In the genomic region with DNA sequence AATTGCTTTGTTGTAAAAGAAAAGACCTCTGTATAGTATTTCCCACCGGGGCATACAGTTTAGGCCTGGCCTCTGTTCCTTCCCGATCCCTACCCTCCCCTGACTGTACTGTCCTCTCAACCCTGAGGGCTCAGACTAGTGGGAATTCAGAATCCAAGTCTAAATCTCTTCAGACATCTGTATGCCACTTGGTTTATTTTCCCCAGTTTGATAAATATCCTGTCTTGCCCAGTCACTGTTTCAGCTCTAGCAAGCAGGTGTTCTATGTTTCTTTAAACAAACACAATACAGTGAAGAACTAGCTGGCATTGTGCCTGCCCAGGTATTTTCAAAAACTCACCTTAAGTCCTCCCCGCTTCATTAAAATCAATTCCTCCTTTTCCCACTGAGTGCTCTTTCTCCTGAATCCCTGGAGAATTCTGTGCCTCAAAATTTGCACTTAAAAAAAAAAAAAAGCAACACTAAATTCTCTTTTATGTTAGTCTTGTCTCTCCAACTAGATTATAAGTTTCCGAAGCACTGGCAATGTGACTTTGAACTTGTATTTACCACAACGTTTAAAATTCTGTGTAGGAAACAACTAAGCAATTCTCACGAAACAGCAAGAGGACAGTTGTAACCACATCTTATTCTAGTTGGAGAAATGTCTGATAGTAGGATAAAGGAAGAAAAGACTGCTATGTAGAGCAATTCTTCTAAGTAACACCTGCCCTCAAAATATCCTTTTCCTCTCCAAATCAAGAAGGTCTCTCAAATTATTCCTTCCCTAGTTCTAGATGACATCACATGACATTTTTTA, we compare ENCODE assay signal across 14 cellular contexts.
DNase-seq lines count a peak whose midpoint lies in the region; ATAC-seq and TF ChIP-seq lines count a peak whose summit lies in the region.
"Had no signal": no experiment of that assay in that cellular context is flagged by ENCODE, and none has a peak within 500 bp of the region (broad histone marks: within the 10 kb centered on the region; RNA-seq: fewer than 3 reads in every experiment).

No MANE protein-coding gene starts in this region.

- H3K36me3 ChIP-seq in colonic mucosa: no peaks in the 10 kb centered on the region
- H3K36me3 ChIP-seq: esophagus squamous epithelium, tibial artery had no signal

- peak overlapping the region; percentile 28 for H3K27ac ChIP-seq in colonic mucosa
- H3K27ac ChIP-seq: esophagus squamous epithelium had no signal

- H3K4me3 ChIP-seq in colonic mucosa: no peak overlapping the region
- H3K4me3 ChIP-seq: esophagus squamous epithelium, lung had no signal

- DNase-seq in DMS153 treated with DMSO at 0.1 percent for 48 hours (lab: John Stamatoyannopoulos, UW; ENCODE audit: unreplicated experiment): peak; percentile 29
- peak; percentile 15 for DNase-seq in HT-29 (ENCODE audit: low spot score)
- peak; percentile 79 for DNase-seq in NCI-H345 treated with DMSO at 0.1 percent for 48 hours (lab: John Stamatoyannopoulos, UW; ENCODE audit: unreplicated experiment)
- DNase-seq in colonic mucosa: no peak
- DNase-seq in hepatic stellate cell (ENCODE audit: low spot score): no peak
- DNase-seq: Caco-2; cerebellar nuclear complex; esophagus squamous epithelium; Kasumi-1; NK-92 treated with Interleukin-12 subunit alpha and Interleukin-12 subunit beta, amount 100 ng/mL, for 24 hours; tibial artery had no signal

- H3K27me3 ChIP-seq in colonic mucosa: no peaks in the 10 kb centered on the region
- H3K27me3 ChIP-seq: esophagus squamous epithelium, tibial artery had no signal

- no peak for TF ChIP-seq CTCF in colonic mucosa (IDR thresholded peaks at IDR 0.05)

- no peak for ATAC-seq in HG03460 (IDR thresholded peaks at IDR 0.05; ENCODE audit: unreplicated experiment)
- ATAC-seq in HG03025 (IDR thresholded peaks at IDR 0.05; ENCODE audit: low FRiP score, unreplicated experiment): no peak

- no peaks in the 10 kb centered on the region for H3K9me3 ChIP-seq in colonic mucosa
- H3K9me3 ChIP-seq: Caco-2, esophagus squamous epithelium, tibial artery had no signal

- intact Hi-C loops in colonic mucosa (cut with DNase I): no loop called here

- no peaks in the 10 kb centered on the region for H3K4me1 ChIP-seq in colonic mucosa
- H3K4me1 ChIP-seq: Caco-2 had no signal

- H3K9ac ChIP-seq in colonic mucosa (ENCODE audit: low read depth in 2 of 2, low read length in 2 of 2): no peak overlapping the region

Comparison
In these comparisons a context has a peak if more than half of its experiments do, and no peak if none do; other contexts are left out.
1. DNase-seq: peak in DMS153 treated with DMSO at 0.1 percent for 48 hours (single experiment), HT-29 (single experiment) and NCI-H345 treated with DMSO at 0.1 percent for 48 hours (single experiment); none in colonic mucosa (single experiment) and hepatic stellate cell (single experiment).